Comparison of ENCODE assay signal across 1 cellular context in the genomic region with DNA sequence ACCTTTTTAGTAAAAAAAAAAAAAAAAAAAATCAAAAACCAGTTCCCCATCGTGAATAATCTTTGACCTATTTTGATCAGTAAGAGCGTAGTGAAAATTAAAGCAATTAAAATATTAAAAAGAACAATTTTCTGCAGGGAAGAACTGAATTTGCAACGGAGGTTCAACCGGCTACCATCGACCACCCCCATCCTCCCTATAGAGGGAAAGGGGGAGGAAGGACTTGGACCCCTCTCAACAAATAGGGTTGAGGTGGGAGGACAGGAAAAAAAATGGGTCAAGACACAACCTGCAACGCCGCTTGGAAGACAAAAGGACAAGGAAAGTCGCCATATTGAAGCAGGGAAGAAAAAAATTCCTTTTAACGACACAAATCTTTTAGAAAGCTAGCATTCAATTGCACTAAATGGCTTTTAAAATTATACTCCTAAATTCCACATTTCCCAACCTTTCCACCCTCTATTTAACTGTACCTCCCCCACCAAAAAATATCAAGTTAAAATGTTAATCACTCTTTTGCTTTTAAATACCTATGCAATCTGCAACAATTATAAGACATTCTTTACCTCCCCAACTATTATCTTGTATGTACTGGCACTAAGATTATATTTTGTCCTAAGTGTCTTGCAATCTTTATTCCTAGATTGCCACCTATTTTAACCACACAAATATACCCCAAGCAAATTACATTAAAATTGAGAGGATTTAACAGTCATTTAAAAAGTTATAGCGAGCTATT.
TF ChIP-seq lines count a peak whose summit lies in the region.

No MANE protein-coding gene starts in this region.

TF ChIP-seq in HepG2, 621 proteins besides CTCF, POLR2A, EP300 and RAD21 (continued from another document and continues in another):
- TF ChIP-seq, protein P1, sequence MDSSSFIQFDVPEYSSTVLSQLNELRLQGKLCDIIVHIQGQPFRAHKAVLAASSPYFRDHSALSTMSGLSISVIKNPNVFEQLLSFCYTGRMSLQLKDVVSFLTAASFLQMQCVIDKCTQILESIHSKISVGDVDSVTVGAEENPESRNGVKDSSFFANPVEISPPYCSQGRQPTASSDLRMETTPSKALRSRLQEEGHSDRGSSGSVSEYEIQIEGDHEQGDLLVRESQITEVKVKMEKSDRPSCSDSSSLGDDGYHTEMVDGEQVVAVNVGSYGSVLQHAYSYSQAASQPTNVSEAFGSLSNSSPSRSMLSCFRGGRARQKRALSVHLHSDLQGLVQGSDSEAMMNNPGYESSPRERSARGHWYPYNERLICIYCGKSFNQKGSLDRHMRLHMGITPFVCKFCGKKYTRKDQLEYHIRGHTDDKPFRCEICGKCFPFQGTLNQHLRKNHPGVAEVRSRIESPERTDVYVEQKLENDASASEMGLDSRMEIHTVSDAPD (CRISPR knock-in tag; IDR thresholded peaks at IDR 0.05), result no peak
- no peak for TF ChIP-seq SIN3A (IDR thresholded peaks at IDR 0.05; ENCODE audit: borderline replicate concordance, low read depth, low read length)
- TF ChIP-seq SMYD3 (CRISPR knock-in tag; IDR thresholded peaks at IDR 0.05), result no peak
- no peak for TF ChIP-seq MYC (CRISPR knock-in tag; IDR thresholded peaks at IDR 0.05; ENCODE audit: borderline replicate concordance)
- 0 out of 2 replicates have a peak, but pooled peaks have one; percentile 19 for TF ChIP-seq ELF4 (CRISPR knock-in tag; IDR thresholded peaks at IDR 0.05; ENCODE audit: borderline replicate concordance)
- no peak for TF ChIP-seq THYN1 (CRISPR knock-in tag; IDR thresholded peaks at IDR 0.05; ENCODE audit: borderline replicate concordance, low read depth)
- no peak for TF ChIP-seq CERS6 (CRISPR knock-in tag; IDR thresholded peaks at IDR 0.05)
- TF ChIP-seq SRF (IDR thresholded peaks at IDR 0.05; ENCODE audit: low read depth, low read length), result no peak
- peak; percentile 26; the same call in 1 of the 2 replicates for TF ChIP-seq ZNF543 (CRISPR knock-in tag; IDR thresholded peaks at IDR 0.05)
- TF ChIP-seq POGK (CRISPR knock-in tag; conservative IDR thresholded peaks at IDR 0.05), result no peak
- TF ChIP-seq ZNF136 (CRISPR knock-in tag; IDR thresholded peaks at IDR 0.05; ENCODE audit: low read depth), result no peak
- no peak for TF ChIP-seq KIAA2018 (CRISPR knock-in tag; IDR thresholded peaks at IDR 0.05; ENCODE audit: borderline replicate concordance)
- 0 out of 2 replicates have a peak, but pooled peaks have one; percentile 16 for TF ChIP-seq CREM (IDR thresholded peaks at IDR 0.05)
- TF ChIP-seq CREM (CRISPR knock-in tag; IDR thresholded peaks at IDR 0.05), result no peak
- TF ChIP-seq HMGXB4 (CRISPR knock-in tag; IDR thresholded peaks at IDR 0.05; ENCODE audit: borderline replicate concordance in 1 of 2, low read depth in 1 of 2), result no peak; a peak in 2 of 4 replicates
- no peak for TF ChIP-seq SMAD3 (CRISPR knock-in tag; IDR thresholded peaks at IDR 0.05)
- no peak for TF ChIP-seq ZKSCAN1 (IDR thresholded peaks at IDR 0.05; ENCODE audit: low read length)
- TF ChIP-seq HOXA9 (CRISPR knock-in tag; IDR thresholded peaks at IDR 0.05; ENCODE audit: borderline replicate concordance), result no peak
- TF ChIP-seq ZNF292 (CRISPR knock-in tag; IDR thresholded peaks at IDR 0.05; ENCODE audit: borderline replicate concordance, low read depth), result no peak
- no peak for TF ChIP-seq ZNF629 (CRISPR knock-in tag; conservative IDR thresholded peaks at IDR 0.05)
- TF ChIP-seq ZNF362 (CRISPR knock-in tag; IDR thresholded peaks at IDR 0.05; ENCODE audit: borderline replicate concordance), result peak; percentile 78; the same call in 1 of the 2 replicates
- peak; percentile 86 for TF ChIP-seq MBNL3 (CRISPR knock-in tag; conservative IDR thresholded peaks at IDR 0.05)
- no peak; the same call in 1 of the 2 replicates for TF ChIP-seq NFYC (CRISPR knock-in tag; IDR thresholded peaks at IDR 0.05)
- no peak for TF ChIP-seq KDM6A (CRISPR knock-in tag; IDR thresholded peaks at IDR 0.05; ENCODE audit: low read depth)
- no peak for TF ChIP-seq PLRG1 (conservative IDR thresholded peaks at IDR 0.05)
- TF ChIP-seq ZNF335 (CRISPR knock-in tag; IDR thresholded peaks at IDR 0.05), result peak; percentile 34; the same call in 1 of the 2 replicates
- TF ChIP-seq MAZ (IDR thresholded peaks at IDR 0.05; ENCODE audit: borderline replicate concordance, low read depth, low read length), result peak; percentile 50; the same call in 1 of the 2 replicates
- TF ChIP-seq MAZ (CRISPR knock-in tag; IDR thresholded peaks at IDR 0.05; ENCODE audit: low read depth), result peak; percentile 19; the same call in 1 of the 2 replicates
- 0 out of 2 replicates have a peak, but pooled peaks have one; percentile 22 for TF ChIP-seq ZNF12 (CRISPR knock-in tag; IDR thresholded peaks at IDR 0.05)
- TF ChIP-seq FOXK1 (CRISPR knock-in tag; IDR thresholded peaks at IDR 0.05; ENCODE audit: borderline replicate concordance, low read depth), result 0 out of 2 replicates have a peak, but pooled peaks have one; percentile 20
- peak; percentile 75; the same call in 1 of the 2 replicates for TF ChIP-seq POLR2AphosphoS5 (IDR thresholded peaks at IDR 0.05; ENCODE audit: low read depth, low read length)
- TF ChIP-seq IKZF5 (CRISPR knock-in tag; IDR thresholded peaks at IDR 0.05), result 0 out of 2 replicates have a peak, but pooled peaks have one; percentile 39
- TF ChIP-seq HNRNPL (IDR thresholded peaks at IDR 0.05; ENCODE audit: low read depth, low read length), result 0 out of 2 replicates have a peak, but pooled peaks have one; percentile 19
- TF ChIP-seq RNF219 (CRISPR knock-in tag; IDR thresholded peaks at IDR 0.05), result no peak
- TF ChIP-seq MAF1 (CRISPR knock-in tag; IDR thresholded peaks at IDR 0.05; ENCODE audit: borderline replicate concordance), result 0 out of 2 replicates have a peak, but pooled peaks have one; percentile 21
- TF ChIP-seq ZNF430 (CRISPR knock-in tag; IDR thresholded peaks at IDR 0.05), result no peak
- 0 out of 2 replicates have a peak, but pooled peaks have one; percentile 12 for TF ChIP-seq ZNF792 (CRISPR knock-in tag; IDR thresholded peaks at IDR 0.05)
